ENCODE assay signal across 1 cellular context in the genomic region with DNA sequence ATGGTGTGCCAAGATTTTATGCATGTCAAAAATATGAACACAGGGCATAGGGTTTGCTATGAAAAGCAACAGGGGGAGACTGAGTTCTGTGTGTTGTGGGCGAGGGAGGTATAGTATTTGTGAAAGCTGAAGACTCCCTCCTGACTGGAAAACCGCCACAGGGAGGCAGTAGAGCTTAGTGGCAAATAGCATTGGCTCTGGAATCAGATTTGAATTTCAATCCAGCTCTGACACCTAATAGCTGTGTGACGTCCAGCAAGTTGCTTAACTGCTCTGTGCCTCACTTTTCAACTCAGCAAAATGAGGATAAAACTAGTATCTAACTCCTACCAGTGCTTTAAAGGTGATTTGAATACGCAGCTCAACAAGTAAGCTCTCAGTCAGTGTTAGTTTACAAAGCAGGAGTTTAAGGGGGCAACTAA.
TF ChIP-seq lines count a peak whose summit lies in the region.

No MANE protein-coding gene starts in this region.

TF ChIP-seq in WTC11, 78 proteins besides CTCF, POLR2A, EP300 and RAD21 (continued from another document):
- TF ChIP-seq CREB1 (CRISPR knock-in tag; IDR thresholded peaks at IDR 0.05) (no peak), ZBTB21 (CRISPR knock-in tag; IDR thresholded peaks at IDR 0.05; ENCODE audit: borderline replicate concordance) (no peak), GTF2I (CRISPR knock-in tag; conservative IDR thresholded peaks at IDR 0.05) (no peak)
- TF ChIP-seq, protein P1, sequence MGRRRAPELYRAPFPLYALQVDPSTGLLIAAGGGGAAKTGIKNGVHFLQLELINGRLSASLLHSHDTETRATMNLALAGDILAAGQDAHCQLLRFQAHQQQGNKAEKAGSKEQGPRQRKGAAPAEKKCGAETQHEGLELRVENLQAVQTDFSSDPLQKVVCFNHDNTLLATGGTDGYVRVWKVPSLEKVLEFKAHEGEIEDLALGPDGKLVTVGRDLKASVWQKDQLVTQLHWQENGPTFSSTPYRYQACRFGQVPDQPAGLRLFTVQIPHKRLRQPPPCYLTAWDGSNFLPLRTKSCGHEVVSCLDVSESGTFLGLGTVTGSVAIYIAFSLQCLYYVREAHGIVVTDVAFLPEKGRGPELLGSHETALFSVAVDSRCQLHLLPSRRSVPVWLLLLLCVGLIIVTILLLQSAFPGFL (CRISPR knock-in tag; IDR thresholded peaks at IDR 0.05; ENCODE audit: borderline replicate concordance), result no peak
